ENCODE assay signal across 18 cellular contexts in the genomic region with DNA sequence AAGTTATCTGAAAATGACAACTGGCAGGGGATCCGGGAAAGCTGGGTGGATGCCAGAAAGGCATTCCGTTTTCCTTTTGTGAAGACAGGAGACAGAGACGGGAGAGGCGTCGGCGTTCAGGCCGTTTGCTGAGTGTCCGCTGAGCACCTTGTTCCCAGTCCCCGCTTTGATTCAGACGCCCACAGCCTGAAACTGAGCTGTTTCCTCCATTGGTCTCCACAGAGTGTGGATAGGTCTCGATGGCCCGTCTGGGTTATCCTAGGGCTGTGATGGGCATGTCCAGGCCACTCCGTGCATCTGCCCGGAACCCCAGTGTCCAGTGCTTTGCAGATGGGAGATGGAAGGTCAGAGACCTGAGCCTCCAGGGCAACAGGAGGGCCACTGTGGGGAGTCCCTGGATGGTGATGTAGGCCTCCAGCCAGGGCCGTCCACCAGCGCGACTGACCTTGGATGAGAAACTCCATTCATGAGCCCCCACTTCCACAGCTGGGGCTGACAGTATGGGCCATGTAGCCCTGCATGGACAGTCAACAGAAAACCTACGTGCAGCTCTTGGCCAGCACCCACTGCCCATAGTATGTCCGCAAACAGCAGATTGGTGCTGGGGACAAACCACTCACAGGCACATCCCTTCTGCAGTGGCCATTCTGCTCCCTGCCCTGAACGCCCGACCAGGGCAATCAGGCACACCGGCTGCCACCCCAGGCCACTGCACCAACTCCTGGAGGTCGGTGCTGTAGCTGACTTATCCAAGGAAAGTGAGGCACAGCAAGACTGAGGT. TPM values are rescaled to one million over a fixed set of nuclear protein-coding genes. Genes with fewer than 3 reads are reported as not detected.
DNase-seq lines count a peak whose midpoint lies in the region; ATAC-seq and TF ChIP-seq lines count a peak whose summit lies in the region.
"Had no signal": no experiment of that assay in that cellular context is flagged by ENCODE, and none has a peak within 500 bp of the region (broad histone marks: within the 10 kb centered on the region; RNA-seq: fewer than 3 reads in every experiment).

No MANE protein-coding gene starts in this region.

- H3K27me3 ChIP-seq in IMR-90 (ENCODE audit: control insufficient read depth, insufficient read depth, low read length) (no peaks in the 10 kb centered on the region), stomach smooth muscle (ENCODE audit: control insufficient read depth in 1 of 2, insufficient read depth in 2 of 2, low read length in 2 of 2) (no peaks in the 10 kb centered on the region)

- no peaks in the 10 kb centered on the region for H3K4me1 Mint-ChIP-seq in activated T-helper 1 cell treated with anti-CD3 and anti-CD28 coated beads, Interleukin-12 subunit alpha, Interleukin-12 subunit beta, Interleukin-2, Interleukin-4 antibody, amounts not matched to agents 30 ng/mL and 10 ng/mL and 1 ng/mL, durations not matched to agents 14 hours and 24 hours and 36 hours (ENCODE audit: low read depth)
- H3K4me1 Mint-ChIP-seq: neural crest cell had no signal

- no peak for DNase-seq in IMR-90
- peak; percentile 41 for DNase-seq in ecto neural progenitor cell (ENCODE audit: low spot score)
- DNase-seq in mesenteric fat pad (ENCODE audit: low spot score), result peak; percentile 89
- no peak for DNase-seq in activated T-helper 1 cell treated with anti-CD3 and anti-CD28 coated beads, Interleukin-12 subunit alpha, Interleukin-12 subunit beta, Interleukin-2, Interleukin-4 antibody, amounts not matched to agents 30 ng/mL and 10 ng/mL and 1 ng/mL, durations not matched to agents 14 hours and 24 hours and 36 hours (ENCODE audit: low spot score)
- DNase-seq in iPS-NIHi11 (ENCODE audit: low spot score), result no peak
- DNase-seq in NCI-H2171 treated with DMSO at 0.1 percent for 48 hours (lab: John Stamatoyannopoulos, UW), result no peak
- DNase-seq: activated CD4-positive, alpha-beta memory T cell treated with anti-CD3 and anti-CD28 coated beads for 36 hours; NCI-H1417; NCI-H510A treated with DMSO at 0.1 percent for 48 hours; stimulated activated CD4-positive, alpha-beta T cell treated with anti-CD3 and anti-CD28 coated beads, Interleukin-1b, Interleukin-23, amount 100 ng/mL, for 48 hours had no signal

- no peaks in the 10 kb centered on the region for H3K9me3 Mint-ChIP-seq in activated T-helper 1 cell treated with anti-CD3 and anti-CD28 coated beads, Interleukin-12 subunit alpha, Interleukin-12 subunit beta, Interleukin-2, Interleukin-4 antibody, amounts not matched to agents 30 ng/mL and 10 ng/mL and 1 ng/mL, durations not matched to agents 14 hours and 24 hours and 36 hours
- H3K9me3 Mint-ChIP-seq: activated CD4-positive, alpha-beta memory T cell treated with anti-CD3 and anti-CD28 coated beads for 36 hours; activated naive CD4-positive, alpha-beta T cell treated with anti-CD3 and anti-CD28 coated beads, Interleukin-2, amount 50 U/mL, for 72 hours; neural crest cell had no signal

- no peak for TF ChIP-seq CTCF in IMR-90 (conservative IDR thresholded peaks at IDR 0.05; ENCODE audit: low read depth, low read length)

- no peak overlapping the region for H4K8ac ChIP-seq in IMR-90 (ENCODE audit: low read depth in 2 of 2, low read length in 2 of 2)

- H3K4me3 Mint-ChIP-seq in activated T-helper 1 cell treated with anti-CD3 and anti-CD28 coated beads, Interleukin-12 subunit alpha, Interleukin-12 subunit beta, Interleukin-2, Interleukin-4 antibody, amounts not matched to agents 30 ng/mL and 10 ng/mL and 1 ng/mL, durations not matched to agents 14 hours and 24 hours and 36 hours, result no peak overlapping the region
- H3K4me3 Mint-ChIP-seq: activated CD4-positive, alpha-beta memory T cell treated with anti-CD3 and anti-CD28 coated beads for 36 hours; neural crest cell had no signal

- H3K27ac ChIP-seq in IMR-90 (ENCODE audit: insufficient read depth, low read length) (peak overlapping the region; percentile 53; the same call in 1 of the 2 replicates), stomach smooth muscle (ENCODE audit: low read length) (peak overlapping the region; percentile 99)
- H3K27ac ChIP-seq: C4-2B had no signal

- peak overlapping the region; percentile 88 for H3K4ac ChIP-seq in IMR-90 (ENCODE audit: low read depth, low read length)

- H3K9ac ChIP-seq in IMR-90 (ENCODE audit: low read depth, low read length), result no peak overlapping the region
- H3K9ac ChIP-seq in stomach smooth muscle (ENCODE audit: low read length in 2 of 2), result peak overlapping the region; percentile 58 to 62

- H3K9me3 ChIP-seq in IMR-90 (ENCODE audit: control insufficient read depth, insufficient read depth, low read length) (no peaks in the 10 kb centered on the region), stomach smooth muscle (ENCODE audit: control insufficient read depth in 2 of 2, low read length in 2 of 2) (no peaks in the 10 kb centered on the region)

- 80% methylated on average over 9 of the region's 23 CpGs; no CpG with 5 or more reads in 1 of the 2 experiments for WGBS in IMR-90 (ENCODE audit: extremely low coverage in 2 of 2, insufficient read length in 1 of 2), 2 experiments

- H2BK15ac ChIP-seq in IMR-90 (ENCODE audit: low read depth, low read length), result no peak overlapping the region

- CTCF ChIA-PET in IMR-90 (lab: Yijun Ruan, JAX), result interaction anchor here (1.1 kb wide), 1 partner anchor 11 kb away, joined by 6 read pairs; a partner anchor contains a TSS

- peak overlapping the region; percentile 77; the same call in 1 of the 2 replicates for H2AK5ac ChIP-seq in IMR-90 (ENCODE audit: low read depth, low read length)

- H3K27me3 Mint-ChIP-seq in activated T-helper 1 cell treated with anti-CD3 and anti-CD28 coated beads, Interleukin-12 subunit alpha, Interleukin-12 subunit beta, Interleukin-2, Interleukin-4 antibody, amounts not matched to agents 30 ng/mL and 10 ng/mL and 1 ng/mL, durations not matched to agents 14 hours and 24 hours and 36 hours (ENCODE audit: insufficient read depth), result peaks cover 4% of the 10 kb centered on the region

- ATAC-seq in IMR-90 (ENCODE audit: low read depth) (peak; percentile 1), GM19467 (IDR thresholded peaks at IDR 0.05; ENCODE audit: unreplicated experiment) (no peak)
- ATAC-seq: activated naive CD4-positive, alpha-beta T cell treated with anti-CD3 and anti-CD28 coated beads, Interleukin-2, amount 50 U/mL, for 72 hours had no signal

- H3K36me3 ChIP-seq in IMR-90 (ENCODE audit: control insufficient read depth, insufficient read depth, low read length) (peaks cover 36% of the 10 kb centered on the region), stomach smooth muscle (ENCODE audit: control insufficient read depth in 2 of 2, insufficient read depth in 2 of 2, low read length in 2 of 2) (peaks cover 28 to 29% of the 10 kb centered on the region in 2 donors)

- H3K4me1 ChIP-seq in IMR-90 (ENCODE audit: control insufficient read depth, insufficient read depth, low read length) (peaks cover 26% of the 10 kb centered on the region), stomach smooth muscle (ENCODE audit: control insufficient read depth, insufficient read depth, low read length) (peaks cover 91% of the 10 kb centered on the region)

- H4K91ac ChIP-seq in IMR-90 (ENCODE audit: insufficient read depth, low read depth, low read length), result 0 out of 2 replicates have a peak overlapping the region, but pooled peaks have one; percentile 11

- H2BK120ac ChIP-seq in IMR-90 (ENCODE audit: low read depth, low read length), result no peak overlapping the region

- H3K9me1 ChIP-seq in IMR-90 (ENCODE audit: insufficient read depth, low read length), result peaks cover 10% of the 10 kb centered on the region; the same call in 1 of the 2 replicates

- H3K4me2 ChIP-seq in IMR-90 (ENCODE audit: low read depth, low read length), result no peak overlapping the region; the same call in 1 of the 2 replicates

- no peak overlapping the region for H3K14ac ChIP-seq in IMR-90 (replicated peaks; ENCODE audit: low read depth, low read length)

- in situ Hi-C loops in IMR-90 (cut with MboI; ENCODE audit: low sequenced_read_pairs), result no loop called here

- H3K18ac ChIP-seq in IMR-90 (ENCODE audit: low read depth, low read length), result no peak overlapping the region; the same call in 1 of the 2 replicates

- H2AFZ ChIP-seq in IMR-90 (replicated peaks; ENCODE audit: low read length, poor library complexity), result peak overlapping the region; percentile 14

- peaks cover 3 to 19% of the 10 kb centered on the region in 2 experiments; a peak in 3 of 4 replicates for H3K79me1 ChIP-seq in IMR-90 (ENCODE audit: low read depth in 1 of 2, low read length in 2 of 2)

- POLR2A ChIA-PET in IMR-90 (lab: Charles Lee; ENCODE audit: unreplicated experiment), result interaction anchor here (0.9 kb wide), 1 partner anchor 12 kb away, joined by 6 read pairs; a partner anchor contains a TSS

- intact Hi-C loops in IMR-90 (cut with micrococcal nuclease), result loop anchor here (5.0 kb wide), 1 partner anchor 99 kb away; a partner anchor contains a TSS
- intact Hi-C loops in activated T-helper 1 cell treated with anti-CD3 and anti-CD28 coated beads, Interleukin-12 subunit alpha, Interleukin-12 subunit beta, Interleukin-2, Interleukin-4 antibody, amounts not matched to agents 30 ng/mL and 10 ng/mL and 1 ng/mL, durations not matched to agents 14 hours and 24 hours and 36 hours (cut with micrococcal nuclease), result no loop called here

- no peak overlapping the region for H3K4me3 ChIP-seq in IMR-90 (ENCODE audit: insufficient read depth, low read depth, low read length)
- H3K4me3 ChIP-seq in stomach smooth muscle (ENCODE audit: low read length in 2 of 2), result peak overlapping the region; percentile 30 to 40
- H3K4me3 ChIP-seq: dorsolateral prefrontal cortex had no signal

- dilution Hi-C loops in IMR-90 (cut with HindIII; ENCODE audit: low sequenced_read_pairs, unreplicated experiment), result no loop called here

- no peak overlapping the region; the same call in 1 of the 2 replicates for H4K5ac ChIP-seq in IMR-90 (ENCODE audit: low read depth, low read length)

- peak overlapping the region; percentile 73 for H2AK9ac ChIP-seq in IMR-90 (replicated peaks; ENCODE audit: low read depth, low read length, poor library complexity)

- no peaks in the 10 kb centered on the region; the same call in 1 of the 2 replicates for H4K20me1 ChIP-seq in IMR-90 (ENCODE audit: insufficient read depth, low read length)

- TF ChIP-seq RAD21 in IMR-90 (IDR thresholded peaks at IDR 0.05; ENCODE audit: low read length), result no peak

- TF ChIP-seq POLR2A in IMR-90 (IDR thresholded peaks at IDR 0.05; ENCODE audit: low read depth, low read length), result no peak

- H2BK20ac ChIP-seq in IMR-90 (ENCODE audit: low read depth, low read length), result no peak overlapping the region

- no peak overlapping the region for H2BK5ac ChIP-seq in IMR-90 (ENCODE audit: low read depth, low read length, poor library complexity, severe bottlenecking)

- H3K23ac ChIP-seq in IMR-90 (ENCODE audit: low read depth, low read length), result peak overlapping the region; percentile 29; the same call in 1 of the 2 replicates

- no peaks in the 10 kb centered on the region for H3K36me3 Mint-ChIP-seq in activated T-helper 1 cell treated with anti-CD3 and anti-CD28 coated beads, Interleukin-12 subunit alpha, Interleukin-12 subunit beta, Interleukin-2, Interleukin-4 antibody, amounts not matched to agents 30 ng/mL and 10 ng/mL and 1 ng/mL, durations not matched to agents 14 hours and 24 hours and 36 hours (ENCODE audit: low read depth)
- H3K36me3 Mint-ChIP-seq: activated CD4-positive, alpha-beta memory T cell treated with anti-CD3 and anti-CD28 coated beads for 36 hours; activated naive CD4-positive, alpha-beta T cell treated with anti-CD3 and anti-CD28 coated beads, Interleukin-2, amount 50 U/mL, for 72 hours had no signal

- H3K27ac Mint-ChIP-seq in activated T-helper 1 cell treated with anti-CD3 and anti-CD28 coated beads, Interleukin-12 subunit alpha, Interleukin-12 subunit beta, Interleukin-2, Interleukin-4 antibody, amounts not matched to agents 30 ng/mL and 10 ng/mL and 1 ng/mL, durations not matched to agents 14 hours and 24 hours and 36 hours, result no peak overlapping the region
- H3K27ac Mint-ChIP-seq: activated CD4-positive, alpha-beta memory T cell treated with anti-CD3 and anti-CD28 coated beads for 36 hours; activated naive CD4-positive, alpha-beta T cell treated with anti-CD3 and anti-CD28 coated beads, Interleukin-2, amount 50 U/mL, for 72 hours had no signal

- BruUV-seq in IMR-90 (replicated peaks; lab: Mats Ljungman, UMichigan), result no TSS peak

- H3K56ac ChIP-seq in IMR-90 (ENCODE audit: extremely low read depth, insufficient read depth, low read length), result no peak overlapping the region

RNA-seq across cellular contexts. Expression of a gene that starts 11.6 kb away (rescaled TPM):
- total RNA-seq in IMR-90 (2012; rRNA removed) (5.8 and 6.3 TPM in 2 replicates), mesenteric fat pad (29.8 TPM)
- polyA plus RNA-seq in IMR-90 (2012; rRNA removed), result 27.3 and 28.8 TPM in 2 replicates
- polyA plus RNA-seq in IMR-90 (2012; cell fraction: cytosol; rRNA removed), result 27.9 and 54.6 TPM in 2 replicates
- 17.5 and 36.2 TPM in 2 replicates for polyA plus RNA-seq in IMR-90 (2012; cell fraction: nucleus; rRNA removed; ENCODE audit: low replicate concordance)
- total RNA-seq in activated T-helper 1 cell treated with anti-CD3 and anti-CD28 coated beads, Interleukin-12 subunit alpha, Interleukin-12 subunit beta, Interleukin-2, Interleukin-4 antibody, amounts not matched to agents 30 ng/mL and 10 ng/mL and 1 ng/mL, durations not matched to agents 14 hours and 24 hours and 36 hours, result not detected in 2 replicates
- total RNA-seq: activated CD4-positive, alpha-beta memory T cell treated with anti-CD3 and anti-CD28 coated beads for 36 hours; activated naive CD4-positive, alpha-beta T cell treated with anti-CD3 and anti-CD28 coated beads, Interleukin-2, amount 50 U/mL, for 72 hours; RPMI7951 had no signal

RNA-seq across cellular contexts. Expression of a gene that starts 20.7 kb away (rescaled TPM):
- total RNA-seq in IMR-90 (2012; rRNA removed), result not detected in 2 replicates
- polyA plus RNA-seq in IMR-90 (2012; rRNA removed), result not detected in 2 replicates
- not detected in 2 replicates for polyA plus RNA-seq in IMR-90 (2012; cell fraction: cytosol; rRNA removed)
- polyA plus RNA-seq in IMR-90 (2012; cell fraction: nucleus; rRNA removed; ENCODE audit: low replicate concordance), result not detected in 2 replicates
- total RNA-seq in mesenteric fat pad, result not detected
- not detected in 2 replicates for total RNA-seq in activated T-helper 1 cell treated with anti-CD3 and anti-CD28 coated beads, Interleukin-12 subunit alpha, Interleukin-12 subunit beta, Interleukin-2, Interleukin-4 antibody, amounts not matched to agents 30 ng/mL and 10 ng/mL and 1 ng/mL, durations not matched to agents 14 hours and 24 hours and 36 hours
- total RNA-seq: activated CD4-positive, alpha-beta memory T cell treated with anti-CD3 and anti-CD28 coated beads for 36 hours; activated naive CD4-positive, alpha-beta T cell treated with anti-CD3 and anti-CD28 coated beads, Interleukin-2, amount 50 U/mL, for 72 hours; dorsolateral prefrontal cortex; kidney epithelial cell; neural crest cell; RPMI7951 had no signal

RNA-seq across cellular contexts. Expression of a gene that starts 47.2 kb away (rescaled TPM):
- total RNA-seq in IMR-90 (2012; rRNA removed) (3.1 and 3.4 TPM in 2 replicates), mesenteric fat pad (17.1 TPM)
- 6.9 and 8.0 TPM in 2 replicates for polyA plus RNA-seq in IMR-90 (2012; rRNA removed)
- 5.9 and 7.4 TPM in 2 replicates for polyA plus RNA-seq in IMR-90 (2012; cell fraction: cytosol; rRNA removed)
- polyA plus RNA-seq in IMR-90 (2012; cell fraction: nucleus; rRNA removed; ENCODE audit: low replicate concordance), result 41.5 and 56.5 TPM in 2 replicates
- total RNA-seq in activated T-helper 1 cell treated with anti-CD3 and anti-CD28 coated beads, Interleukin-12 subunit alpha, Interleukin-12 subunit beta, Interleukin-2, Interleukin-4 antibody, amounts not matched to agents 30 ng/mL and 10 ng/mL and 1 ng/mL, durations not matched to agents 14 hours and 24 hours and 36 hours, result 17.4 and 19.2 TPM in 2 replicates

Comparison
In these comparisons a context has a peak if more than half of its experiments do, and no peak if none do; other contexts are left out.
1. DNase-seq: peak in ecto neural progenitor cell (single experiment) and mesenteric fat pad (single experiment); none in IMR-90 (single experiment), activated T-helper 1 cell treated with anti-CD3 and anti-CD28 coated beads, Interleukin-12 subunit alpha, Interleukin-12 subunit beta, Interleukin-2, Interleukin-4 antibody, amounts not matched to agents 30 ng/mL and 10 ng/mL and 1 ng/mL, durations not matched to agents 14 hours and 24 hours and 36 hours (single experiment), iPS-NIHi11 (single experiment) and NCI-H2171 treated with DMSO at 0.1 percent for 48 hours (single experiment).